14 cellular contexts compared by ENCODE assay signal in genomic region chr5:150144876-150145275, GRCh38. TPM values are rescaled to one million over a fixed set of nuclear protein-coding genes. Genes with fewer than 3 reads are reported as not detected.
DNase-seq lines count a peak whose midpoint lies in the region; ATAC-seq, FAIRE-seq and TF ChIP-seq lines count a peak whose summit lies in the region.
"Had no signal": no experiment of that assay in that cellular context is flagged by ENCODE, and none has a peak within 500 bp of the region (broad histone marks: within the 10 kb centered on the region; RNA-seq: fewer than 3 reads in every experiment).

No MANE protein-coding gene starts in this region.

- H3K4me3 ChIP-seq in A549 = no peak overlapping the region
- H3K4me3 ChIP-seq in Loucy (ENCODE audit: low read length, poor library complexity, severe bottlenecking) = no peak overlapping the region
- H3K4me3 ChIP-seq in esophagus muscularis mucosa = peak overlapping the region; percentile 4 to 42 (median 26)
- H3K4me3 ChIP-seq in ovary = peak overlapping the region; percentile 29

- H3K36me3 ChIP-seq in Loucy (ENCODE audit: insufficient read depth, low read length) (no peaks in the 10 kb centered on the region), esophagus muscularis mucosa (peaks cover 0 to 3% (median 0%) of the 10 kb centered on the region in 4 donors), ovary (no peaks in the 10 kb centered on the region)

- TF ChIP-seq RAD21 in A549 (conservative IDR thresholded peaks at IDR 0.05 in 1 of 2, IDR thresholded peaks at IDR 0.05 in 1 of 2) = no peak

- H3K9me3 ChIP-seq in A549 (no peaks in the 10 kb centered on the region), Loucy (ENCODE audit: insufficient read depth, low read depth, low read length) (no peaks in the 10 kb centered on the region), esophagus muscularis mucosa (no peaks in the 10 kb centered on the region), ovary (no peaks in the 10 kb centered on the region)

- intact Hi-C loops in esophagus muscularis mucosa (cut with DNase I) (no loop called here), ovary (cut with DNase I) (no loop called here), head of caudate nucleus (cut with DNase I) (no loop called here)

- H2AFZ ChIP-seq in Loucy (ENCODE audit: low read length) = 0 out of 2 replicates have a peak overlapping the region, but pooled peaks have one; percentile 7

- peak overlapping the region; percentile 93 to 98 for H3K27ac ChIP-seq in A549
- H3K27ac ChIP-seq in esophagus muscularis mucosa (replicated peaks in 1 of 4) = peak overlapping the region; percentile 81 to 90 (median 83)
- H3K27ac ChIP-seq in ovary = peak overlapping the region; percentile 84 to 92

- no peaks in the 10 kb centered on the region for H3K9me2 ChIP-seq in Loucy (replicated peaks; ENCODE audit: low read depth, low read length)

- H3K9ac ChIP-seq in Loucy (ENCODE audit: low read depth, low read length, poor library complexity, severe bottlenecking) = no peak overlapping the region

- TF ChIP-seq POLR2A in A549 (IDR thresholded peaks at IDR 0.05; ENCODE audit: low read length) = no peak
- TF ChIP-seq POLR2A in esophagus muscularis mucosa (IDR thresholded peaks at IDR 0.05; ENCODE audit: low read depth) = no peak
- no peak for TF ChIP-seq POLR2A in ovary (IDR thresholded peaks at IDR 0.05)

- no peaks in the 10 kb centered on the region for H3F3A ChIP-seq in Loucy (ENCODE audit: low read depth)

- 89% methylated on average over 3 of the region's 4 CpGs for WGBS in A549 (ENCODE audit: missing lambda C conversion rate)
- WGBS in esophagus muscularis mucosa = 48% methylated on average over 3 of the region's 4 CpGs
- WGBS in ovary, 3 donors = 8 to 10% (median 9%) methylated on average over 4 of the region's 4 CpGs

- FAIRE-seq in A549 (lab: Jason Lieb, UNC) = no peak

- POLR2A ChIA-PET in A549 (lab: Yijun Ruan, JAX) = no interaction called here

- no peak for DNase-seq in A549 (ENCODE audit: low read depth in 1 of 2, low spot score in 1 of 2)
- DNase-seq in esophagus muscularis mucosa (ENCODE audit: extremely low spot score) = no peak
- DNase-seq in ovary = no peak
- no peak for DNase-seq in stimulated activated CD4-positive, alpha-beta T cell treated with anti-CD3 and anti-CD28 coated beads, Interleukin-1b, Interleukin-23, amount 100 ng/mL, for 48 hours
- DNase-seq in activated CD4-positive, alpha-beta T cell treated with anti-CD3 and anti-CD28 coated beads, Interleukin-2, amount 50 U/mL, for 48 hours = no peak
- DNase-seq in nucleus accumbens (lab: John Stamatoyannopoulos, UW) = no peak
- DNase-seq in head of caudate nucleus = no peak
- DNase-seq: activated CD4-positive, alpha-beta memory T cell treated with anti-CD3 and anti-CD28 coated beads for 36 hours; GF-D8; naive B cell; NCI-H82; stimulated activated naive CD8-positive, alpha-beta T cell treated with anti-CD3 and anti-CD28 coated beads, Interleukin-15, Interleukin-2, amounts not matched to agents 100 U/mL and 50 U/mL, for 24 hours had no signal

- H3K27me3 ChIP-seq in Loucy (ENCODE audit: insufficient read depth, low read length, poor library complexity, severe bottlenecking) = no peaks in the 10 kb centered on the region
- H3K27me3 ChIP-seq in esophagus muscularis mucosa = no peaks in the 10 kb centered on the region
- no peaks in the 10 kb centered on the region for H3K27me3 ChIP-seq in ovary

- H3K79me2 ChIP-seq in Loucy (ENCODE audit: insufficient read depth, low read length) = no peaks in the 10 kb centered on the region

- TF ChIP-seq CTCF in A549 (IDR thresholded peaks at IDR 0.05) (no peak), Loucy (conservative IDR thresholded peaks at IDR 0.05; ENCODE audit: low read length) (no peak), esophagus muscularis mucosa (IDR thresholded peaks at IDR 0.05) (no peak), ovary (IDR thresholded peaks at IDR 0.05) (no peak)

- H3K4me2 ChIP-seq in A549 (no peak overlapping the region), Loucy (ENCODE audit: low read depth, low read length, poor library complexity, severe bottlenecking) (no peak overlapping the region)

- ATAC-seq in A549 = no peak
- ATAC-seq: stimulated activated naive CD8-positive, alpha-beta T cell treated with anti-CD3 and anti-CD28 coated beads, Interleukin-15, Interleukin-2, amounts not matched to agents 100 U/mL and 50 U/mL, for 24 hours had no signal

- H3K4me1 ChIP-seq in A549 (peaks cover 45% of the 10 kb centered on the region), Loucy (ENCODE audit: insufficient read depth, low read length, poor library complexity, severe bottlenecking) (no peaks in the 10 kb centered on the region), esophagus muscularis mucosa (peaks cover 44 to 100% (median 98%) of the 10 kb centered on the region in 4 donors), ovary (ENCODE audit: insufficient read depth) (peaks cover 58% of the 10 kb centered on the region)

- no peaks in the 10 kb centered on the region for H4K20me1 ChIP-seq in Loucy (ENCODE audit: insufficient read depth, low read length, poor library complexity, severe bottlenecking)

- CTCF ChIA-PET in A549 (lab: Yijun Ruan, JAX) = interaction anchor here (1.0 to 4.0 kb wide), 4 partner anchors 15 to 73 kb away, joined by 3 to 22 read pairs (median 5); no protein-coding TSS in a partner anchor

- TF ChIP-seq EP300 in A549 (IDR thresholded peaks at IDR 0.05) = no peak
- TF ChIP-seq EP300 in esophagus muscularis mucosa (IDR thresholded peaks at IDR 0.05) = no peak
- no peak for TF ChIP-seq EP300 in ovary (IDR thresholded peaks at IDR 0.05)

TF ChIP-seq in A549, 52 proteins besides CTCF, POLR2A, EP300 and RAD21 (continues in another document):
- TF ChIP-seq NFE2L2 (conservative IDR thresholded peaks at IDR 0.05; ENCODE audit: low read length) (no peak), BHLHE40 (IDR thresholded peaks at IDR 0.05; ENCODE audit: low read depth, low read length) (no peak), ZNF302 (CRISPR knock-in tag; IDR thresholded peaks at IDR 0.05) (no peak), FOSL2 (IDR thresholded peaks at IDR 0.05) (no peak), FOSL2 (CRISPR knock-in tag; IDR thresholded peaks at IDR 0.05) (no peak), GATA3 (IDR thresholded peaks at IDR 0.05; ENCODE audit: borderline replicate concordance) (no peak), CBX8 (IDR thresholded peaks at IDR 0.05) (no peak), JUNB (IDR thresholded peaks at IDR 0.05) (no peak), NR3C1 (IDR thresholded peaks at IDR 0.05) (no peak), EHMT2 (IDR thresholded peaks at IDR 0.05; ENCODE audit: low read depth) (no peak)
- TF ChIP-seq, protein P1, sequence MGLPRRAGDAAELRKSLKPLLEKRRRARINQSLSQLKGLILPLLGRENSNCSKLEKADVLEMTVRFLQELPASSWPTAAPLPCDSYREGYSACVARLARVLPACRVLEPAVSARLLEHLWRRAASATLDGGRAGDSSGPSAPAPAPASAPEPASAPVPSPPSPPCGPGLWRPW (IDR thresholded peaks at IDR 0.05) = no peak

RNA-seq across cellular contexts. Expression of gene PDGFRB, which starts 10.8 kb away (rescaled TPM):
- polyA plus RNA-seq in A549 (2011; rRNA removed) (0.15 and 0.22 TPM in 2 replicates), A549 (2017; fragmentation: RNase III; extraction: RNeasy Plus Mini Kit Qiagen cat#74134 plus additional on column Dnase treatment) (0.05 to 0.24 TPM (median 0.22 TPM) in 3 replicates), ovary (100 to 1,000 TPM; 111 to 183 TPM)
- polyA plus RNA-seq in A549 (2012; cell fraction: cytosol; rRNA removed) = 0.05 and 0.09 TPM in 2 replicates
- 0.18 and 0.38 TPM in 2 replicates for polyA plus RNA-seq in A549 (2012; cell fraction: nucleus; rRNA removed)
- 0.25 and 0.54 TPM in 2 replicates for polyA minus RNA-seq in A549 (2011; rRNA and poly(A)+ RNA removed)
- total RNA-seq in esophagus muscularis mucosa (100 to 1,000 TPM in 2 of 4 donors, 10 to 100 TPM in 2; 83.1 to 219 (median 141) TPM), ovary (100 to 1,000 TPM; 102 to 302 (median 212) TPM)

RNA-seq across cellular contexts. Expression of gene CDX1, which starts 21.7 kb away (rescaled TPM):
- not detected in 2 replicates for polyA plus RNA-seq in A549 (2011; rRNA removed)
- polyA plus RNA-seq in A549 (2012; cell fraction: cytosol; rRNA removed) = not detected in 2 replicates
- polyA plus RNA-seq in A549 (2012; cell fraction: nucleus; rRNA removed) = not detected in 2 replicates
- polyA plus RNA-seq in A549 (2017; fragmentation: RNase III; extraction: RNeasy Plus Mini Kit Qiagen cat#74134 plus additional on column Dnase treatment) = not detected in 3 replicates
- polyA minus RNA-seq in A549 (2011; rRNA and poly(A)+ RNA removed) = not detected in 2 replicates
- total RNA-seq in esophagus muscularis mucosa = under 1 TPM in 1 of 4 donors, not detected in 3; 0.23 TPM
- total RNA-seq in ovary = 1 to 10 TPM in 1 of 7 donors, under 1 TPM in 6; 0.23 to 1.4 (median 0.66) TPM
- polyA plus RNA-seq in ovary = under 1 TPM; 0.18 to 0.44 TPM
- total RNA-seq: activated CD4-positive, alpha-beta memory T cell treated with anti-CD3 and anti-CD28 coated beads for 36 hours had no signal

RNA-seq across cellular contexts. Expression of gene SLC6A7, which starts 45.0 kb away (rescaled TPM):
- polyA plus RNA-seq in A549 (2011; rRNA removed) = not detected in 2 replicates
- not detected in 2 replicates for polyA plus RNA-seq in A549 (2012; cell fraction: cytosol; rRNA removed)
- polyA plus RNA-seq in A549 (2012; cell fraction: nucleus; rRNA removed) = not detected in 2 replicates
- polyA plus RNA-seq in A549 (2017; fragmentation: RNase III; extraction: RNeasy Plus Mini Kit Qiagen cat#74134 plus additional on column Dnase treatment) = not detected in 3 replicates
- polyA minus RNA-seq in A549 (2011; rRNA and poly(A)+ RNA removed) = 0.04 TPM in 1 of 2 replicates, not detected in the other
- not detected for total RNA-seq in esophagus muscularis mucosa
- total RNA-seq in ovary = not detected
- polyA plus RNA-seq in ovary = under 1 TPM in 1 of 2 donors, not detected in 1; 0.02 TPM
- total RNA-seq: activated CD4-positive, alpha-beta memory T cell treated with anti-CD3 and anti-CD28 coated beads for 36 hours had no signal
- polyA plus RNA-seq: BJ had no signal

RNA-seq across cellular contexts. Expression of gene CSF1R, which starts 58.5 kb away (rescaled TPM):
- polyA plus RNA-seq in A549 (2011; rRNA removed) = 0.06 and 0.12 TPM in 2 replicates
- polyA plus RNA-seq in A549 (2012; cell fraction: cytosol; rRNA removed) = 0.04 and 0.10 TPM in 2 replicates
- 0.02 and 0.15 TPM in 2 replicates for polyA plus RNA-seq in A549 (2012; cell fraction: nucleus; rRNA removed)
- polyA plus RNA-seq in A549 (2017; fragmentation: RNase III; extraction: RNeasy Plus Mini Kit Qiagen cat#74134 plus additional on column Dnase treatment) = not detected in 3 replicates
- polyA minus RNA-seq in A549 (2011; rRNA and poly(A)+ RNA removed) = not detected in 2 replicates
- total RNA-seq in esophagus muscularis mucosa = 10 to 100 TPM; 24.9 to 51.7 (median 31.5) TPM
- total RNA-seq in ovary = 10 to 100 TPM in 5 of 7 donors, 1 to 10 TPM in 2; 7.6 to 25.3 (median 16.4) TPM
- polyA plus RNA-seq in ovary = 10 to 100 TPM in 1 of 2 donors, 1 to 10 TPM in 1; 8.1 to 41.9 TPM

Comparison
In these comparisons a context has a peak if more than half of its experiments do, and no peak if none do; other contexts are left out.
1. H3K4me3 ChIP-seq: peak in esophagus muscularis mucosa (4 of 4) and ovary (single experiment); none in A549 (single experiment) and Loucy (single experiment).
2. Peak in every context shown above with its lines, with median percentiles within 50 percentile points of each other: H3K27ac ChIP-seq.